12 cellular contexts compared by ENCODE assay signal in genomic region chr7:123562121-123562520, GRCh38. TPM values are rescaled to one million over a fixed set of nuclear protein-coding genes. Genes with fewer than 3 reads are reported as not detected.
"Had no signal": no experiment of that assay in that cellular context is flagged by ENCODE, and none has a peak within 500 bp of the region (broad histone marks: within the 10 kb centered on the region; RNA-seq: fewer than 3 reads in every experiment).

No MANE protein-coding gene starts in this region.

- H3K4me1 ChIP-seq: HAP-1 had no signal

- H3K4me3 Mint-ChIP-seq: HFFc6 had no signal

- H3K9me3 Mint-ChIP-seq: HFFc6, IgD-negative memory B cell had no signal

- ATAC-seq: HCT116, HepG2, K562 had no signal

- H3K27me3 Mint-ChIP-seq: IgD-negative memory B cell had no signal

- H3K4me3 ChIP-seq: HAP-1, K562 had no signal

- H3K9me3 ChIP-seq: HAP-1 had no signal

- DNase-seq: GOT3, H7, HFFc6, KG1 had no signal

- H3K36me3 Mint-ChIP-seq: IgD-negative memory B cell had no signal

- H3K36me3 ChIP-seq: HAP-1 had no signal

- H3K27ac Mint-ChIP-seq: HFFc6, IgD-negative memory B cell had no signal

- H3K27ac ChIP-seq: HL-60 had no signal

RNA-seq across cellular contexts. Expression of gene IQUB, which starts 27.7 kb away (rescaled TPM):
- total RNA-seq: HT1080 had no signal
- polyA plus RNA-seq: HepG2, IgD-negative memory B cell had no signal

RNA-seq across cellular contexts. Expression of gene ASB15, which starts 39.5 kb away (rescaled TPM):
- total RNA-seq: H4, H7, HepG2, HFFc6, HT1080 had no signal
- polyA plus RNA-seq: HepG2, IgD-negative memory B cell had no signal
